ENCODE assay signal across 7 cellular contexts in the genomic region with DNA sequence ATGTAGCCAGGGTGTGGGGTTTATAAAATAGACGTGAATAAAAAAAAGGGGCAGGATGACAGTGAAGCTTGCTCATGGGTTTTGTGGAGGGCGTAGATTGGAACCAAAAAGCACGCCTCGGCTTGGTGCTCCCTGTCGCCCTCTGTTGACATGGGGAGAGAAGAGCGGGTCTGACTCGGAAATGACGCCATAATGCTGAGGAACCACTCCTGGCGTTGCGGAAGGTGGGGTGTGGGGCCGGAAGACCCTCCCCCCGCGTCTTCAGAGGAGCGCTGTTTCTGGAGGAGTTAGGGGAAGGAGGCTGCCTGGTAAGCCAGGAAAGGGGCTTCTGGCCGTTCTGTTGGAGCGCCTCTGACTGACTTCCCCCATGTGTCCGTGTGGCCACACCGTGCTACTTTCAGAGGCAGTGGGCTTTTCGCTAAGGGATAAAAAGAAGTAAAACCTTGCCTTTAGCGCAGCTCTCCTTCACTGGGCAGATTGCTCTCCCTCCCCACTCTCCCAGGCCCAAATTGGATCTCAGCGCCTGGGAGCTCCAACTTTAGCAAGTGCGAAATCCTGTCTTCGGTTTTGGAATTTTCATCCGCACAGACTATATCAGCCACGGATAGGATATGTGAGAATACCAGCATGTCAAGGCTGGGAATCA. TPM values are rescaled to one million over a fixed set of nuclear protein-coding genes. Genes with fewer than 3 reads are reported as not detected.
A peak's percentile ranks its signal among the peaks of the same experiment; 100 is the strongest.
DNase-seq lines count a peak whose midpoint lies in the region; ATAC-seq, FAIRE-seq and TF ChIP-seq lines count a peak whose summit lies in the region.

No MANE protein-coding gene starts in this region.

- DNase-seq in GM12892 (ENCODE audit: insufficient read length) (peak; percentile 47), NCI-H2029 (lab: John Stamatoyannopoulos, UW) (peak; percentile 68), islet precursor cell (peak; percentile 94)
- peak; percentile 37 to 62 (median 48) for DNase-seq in activated CD4-positive, CD25-positive, alpha-beta regulatory T cell (lab: John Stamatoyannopoulos, UW)
- DNase-seq in central memory CD4-positive, alpha-beta T cell = peak; percentile 82
- peak; percentile 59 to 72 for DNase-seq in stimulated activated CD4-positive, alpha-beta T cell treated with anti-CD3 and anti-CD28 coated beads, Interleukin-12 subunit alpha, Interleukin-12 subunit beta, amount 100 ng/mL, for 24 hours (ENCODE audit: low read depth in 2 of 2)

- peak; percentile 94 for ATAC-seq in HG02763 (IDR thresholded peaks at IDR 0.05; ENCODE audit: unreplicated experiment)

- FAIRE-seq in GM12892 (lab: Jason Lieb, UNC) = peak; percentile 93

- TF ChIP-seq POLR2A in GM12892 (IDR thresholded peaks at IDR 0.05; ENCODE audit: low read depth, low read length) = peak; percentile 84

RNA-seq across cellular contexts. Expression of a gene that starts 42.8 kb away (rescaled TPM):
- polyA plus RNA-seq in GM12892 (2012; ENCODE audit: missing spikeins) = 8.4 TPM

RNA-seq across cellular contexts. Expression of a gene that starts 44.7 kb away (rescaled TPM):
- 7.2 TPM for polyA plus RNA-seq in GM12892 (2012; ENCODE audit: missing spikeins)

Comparison
In these comparisons a context has a peak if more than half of its experiments do, and no peak if none do; other contexts are left out.
1. Peak in every context shown above with its lines: DNase-seq and ATAC-seq.